ENCODE assay signal across 16 cellular contexts in genomic region chr17:80192268-80192667, GRCh38. TPM values are rescaled to one million over a fixed set of nuclear protein-coding genes. Genes with fewer than 3 reads are reported as not detected.
DNase-seq lines count a peak whose midpoint lies in the region; ATAC-seq, FAIRE-seq and TF ChIP-seq lines count a peak whose summit lies in the region.
"Had no signal": no experiment of that assay in that cellular context is flagged by ENCODE, and none has a peak within 500 bp of the region (broad histone marks: within the 10 kb centered on the region; RNA-seq: fewer than 3 reads in every experiment).

No MANE protein-coding gene starts in this region.

- peaks cover 7% of the 10 kb centered on the region for H3K4me1 Mint-ChIP-seq in mesothelial cell of epicardium
- no peaks in the 10 kb centered on the region for H3K4me1 Mint-ChIP-seq in activated naive CD4-positive, alpha-beta T cell treated with anti-CD3 and anti-CD28 coated beads, Interleukin-2, amount 10 ng/mL, durations not matched to agents 7 days and 5 days
- no peaks in the 10 kb centered on the region for H3K4me1 Mint-ChIP-seq in CD8-positive, alpha-beta T cell (ENCODE audit: low read depth)

- H3K27me3 Mint-ChIP-seq in mesothelial cell of epicardium (ENCODE audit: low read depth): no peaks in the 10 kb centered on the region
- H3K27me3 Mint-ChIP-seq in activated naive CD4-positive, alpha-beta T cell treated with anti-CD3 and anti-CD28 coated beads, Interleukin-2, amount 10 ng/mL, durations not matched to agents 7 days and 5 days: peaks cover 43% of the 10 kb centered on the region
- peaks cover 7% of the 10 kb centered on the region for H3K27me3 Mint-ChIP-seq in CD8-positive, alpha-beta T cell (ENCODE audit: low read depth)

- POLR2A ChIA-PET in CD8-positive, alpha-beta T cell (lab: Charles Lee): no interaction called here

- TF ChIP-seq EP300 in suprapubic skin (IDR thresholded peaks at IDR 0.05): no peak

- H3K4me3 ChIP-seq in adrenal gland (no peak overlapping the region), suprapubic skin (peak overlapping the region; percentile 30)
- no peak overlapping the region for H3K4me3 ChIP-seq in CD8-positive, alpha-beta T cell (ENCODE audit: low read depth, low read length)

- no peaks in the 10 kb centered on the region for H3K9me3 ChIP-seq in adrenal gland (replicated peaks in 1 of 3)
- H3K9me3 ChIP-seq in suprapubic skin: no peaks in the 10 kb centered on the region
- H3K9me3 ChIP-seq in CD8-positive, alpha-beta T cell (ENCODE audit: low read length): no peaks in the 10 kb centered on the region

- 68 to 86% (median 76%) methylated on average over 15 of the region's 15 CpGs for WGBS in adrenal gland, 4 donors
- WGBS in suprapubic skin: 13% methylated on average over 10 of the region's 15 CpGs

- peak overlapping the region in 1 of 5 donors; percentile 34 for H3K27ac ChIP-seq in adrenal gland
- peak overlapping the region; percentile 13 for H3K27ac ChIP-seq in epithelial cell of prostate
- peak overlapping the region; percentile 78 for H3K27ac ChIP-seq in suprapubic skin
- H3K27ac ChIP-seq in CD8-positive, alpha-beta T cell (ENCODE audit: low read depth, low read length): no peak overlapping the region

- no peak for ATAC-seq in CD8-positive, alpha-beta T cell
- ATAC-seq: stimulated activated naive B cell treated with anti-CD40 and anti-IgM and Interleukin-4, amounts not matched to agents 10 μg/mL and 1 μg/mL and 100 μg/mL, for 72 hours had no signal

- H3K4me1 ChIP-seq in adrenal gland (replicated peaks in 1 of 2) (peaks cover 4 to 11% of the 10 kb centered on the region in 2 donors), suprapubic skin (peaks cover 38% of the 10 kb centered on the region)
- no peaks in the 10 kb centered on the region for H3K4me1 ChIP-seq in CD8-positive, alpha-beta T cell (ENCODE audit: insufficient read depth, low read length)

- DNase-seq in adrenal gland: peak in 4 of 7 donors; percentile 20 to 75 (median 50)
- DNase-seq in epithelial cell of prostate (ENCODE audit: low read depth, low spot score): no peak
- DNase-seq in mesothelial cell of epicardium (ENCODE audit: low spot score in 2 of 2, unreplicated experiment in 2 of 2): no peak
- DNase-seq in suprapubic skin (ENCODE audit: low spot score in 2 of 2): no peak
- no peak for DNase-seq in activated naive CD4-positive, alpha-beta T cell treated with anti-CD3 and anti-CD28 coated beads, Interleukin-2, amount 50 U/mL, for 16 hours
- no peak for DNase-seq in activated naive CD4-positive, alpha-beta T cell treated with anti-CD3 and anti-CD28 coated beads, Interleukin-2, amount 10 ng/mL, durations not matched to agents 7 days and 5 days
- DNase-seq in CD8-positive, alpha-beta T cell: no peak
- no peak for DNase-seq in GM12892 (ENCODE audit: insufficient read length)
- DNase-seq: activated CD8-positive, alpha-beta memory T cell treated with anti-CD3 and anti-CD28 coated beads, Interleukin-2, amount 50 U/mL, for 48 hours; aorta; CD4-positive, alpha-beta memory T cell; nephron progenitor cell; SIG-M5; stimulated activated naive B cell treated with anti-CD40 and anti-IgM and Interleukin-4, amounts not matched to agents 10 μg/mL and 1 μg/mL and 100 μg/mL, for 72 hours had no signal

- H3K4me3 Mint-ChIP-seq in mesothelial cell of epicardium: no peak overlapping the region
- no peak overlapping the region for H3K4me3 Mint-ChIP-seq in activated naive CD4-positive, alpha-beta T cell treated with anti-CD3 and anti-CD28 coated beads, Interleukin-2, amount 10 ng/mL, durations not matched to agents 7 days and 5 days
- no peak overlapping the region for H3K4me3 Mint-ChIP-seq in CD8-positive, alpha-beta T cell
- H3K4me3 Mint-ChIP-seq: CD4-positive, alpha-beta memory T cell; nephron progenitor cell; stimulated activated naive B cell treated with anti-CD40 and anti-IgM and Interleukin-4, amounts not matched to agents 10 μg/mL and 1 μg/mL and 100 μg/mL, for 72 hours had no signal

- TF ChIP-seq CTCF in adrenal gland (IDR thresholded peaks at IDR 0.05): no peak
- no peak for TF ChIP-seq CTCF in mesothelial cell of epicardium (IDR thresholded peaks at IDR 0.05; ENCODE audit: unreplicated experiment)
- TF ChIP-seq CTCF in suprapubic skin (IDR thresholded peaks at IDR 0.05): no peak
- TF ChIP-seq CTCF in CD8-positive, alpha-beta T cell (IDR thresholded peaks at IDR 0.05): no peak

- FAIRE-seq in GM12892 (lab: Jason Lieb, UNC): no peak
- FAIRE-seq: islet of Langerhans had no signal

- H3K36me3 ChIP-seq in adrenal gland (replicated peaks in 1 of 2) (no peaks in the 10 kb centered on the region), suprapubic skin (no peaks in the 10 kb centered on the region)
- no peaks in the 10 kb centered on the region for H3K36me3 ChIP-seq in CD8-positive, alpha-beta T cell (ENCODE audit: insufficient read depth, low read length)

- no peaks in the 10 kb centered on the region for H3K27me3 ChIP-seq in adrenal gland
- H3K27me3 ChIP-seq in suprapubic skin: no peaks in the 10 kb centered on the region
- no peaks in the 10 kb centered on the region for H3K27me3 ChIP-seq in CD8-positive, alpha-beta T cell (ENCODE audit: insufficient read depth, low read length)

- TF ChIP-seq POLR2A in adrenal gland (IDR thresholded peaks at IDR 0.05): no peak
- TF ChIP-seq POLR2A in suprapubic skin (IDR thresholded peaks at IDR 0.05): no peak
- TF ChIP-seq POLR2A in GM12892 (IDR thresholded peaks at IDR 0.05; ENCODE audit: low read depth, low read length): no peak

- no peaks in the 10 kb centered on the region for H3K9me3 Mint-ChIP-seq in mesothelial cell of epicardium
- H3K9me3 Mint-ChIP-seq in activated naive CD4-positive, alpha-beta T cell treated with anti-CD3 and anti-CD28 coated beads, Interleukin-2, amount 10 ng/mL, durations not matched to agents 7 days and 5 days: no peaks in the 10 kb centered on the region
- no peaks in the 10 kb centered on the region for H3K9me3 Mint-ChIP-seq in CD8-positive, alpha-beta T cell
- H3K9me3 Mint-ChIP-seq: CD4-positive, alpha-beta memory T cell; nephron progenitor cell had no signal

- H3K36me3 Mint-ChIP-seq in mesothelial cell of epicardium: no peaks in the 10 kb centered on the region
- no peaks in the 10 kb centered on the region for H3K36me3 Mint-ChIP-seq in activated naive CD4-positive, alpha-beta T cell treated with anti-CD3 and anti-CD28 coated beads, Interleukin-2, amount 10 ng/mL, durations not matched to agents 7 days and 5 days
- H3K36me3 Mint-ChIP-seq in CD8-positive, alpha-beta T cell: no peaks in the 10 kb centered on the region
- H3K36me3 Mint-ChIP-seq: CD4-positive, alpha-beta memory T cell; stimulated activated naive B cell treated with anti-CD40 and anti-IgM and Interleukin-4, amounts not matched to agents 10 μg/mL and 1 μg/mL and 100 μg/mL, for 72 hours had no signal

- CTCF ChIA-PET in activated naive CD4-positive, alpha-beta T cell treated with anti-CD3 and anti-CD28 coated beads, Interleukin-2, amount 10 ng/mL, durations not matched to agents 7 days and 5 days (lab: Charles Lee): no interaction called here
- CTCF ChIA-PET in CD8-positive, alpha-beta T cell (lab: Charles Lee): no interaction called here

- intact Hi-C loops in adrenal gland (cut with DNase I): no loop called here
- intact Hi-C loops in CD8-positive, alpha-beta T cell (cut with DNase I, micrococcal nuclease): no loop called here

- peak overlapping the region; percentile 18 for H3K27ac Mint-ChIP-seq in mesothelial cell of epicardium
- no peak overlapping the region for H3K27ac Mint-ChIP-seq in activated naive CD4-positive, alpha-beta T cell treated with anti-CD3 and anti-CD28 coated beads, Interleukin-2, amount 10 ng/mL, durations not matched to agents 7 days and 5 days
- H3K27ac Mint-ChIP-seq in CD8-positive, alpha-beta T cell: no peak overlapping the region
- H3K27ac Mint-ChIP-seq: nephron progenitor cell; stimulated activated naive B cell treated with anti-CD40 and anti-IgM and Interleukin-4, amounts not matched to agents 10 μg/mL and 1 μg/mL and 100 μg/mL, for 72 hours had no signal

RNA-seq across cellular contexts. Expression of gene CARD14, which starts 22.4 kb away (rescaled TPM):
- total RNA-seq in adrenal gland (1 to 10 TPM in 6 of 8 donors, under 1 TPM in 2; 0.30 to 3.4 (median 1.8) TPM), mesothelial cell of epicardium (5.4 to 6.9 TPM (median 6.8 TPM) in 3 replicates), suprapubic skin (10 to 100 TPM; 32.1 to 92.5 (median 45.3) TPM)
- polyA plus RNA-seq in adrenal gland: 1 to 10 TPM in 1 of 3 donors, under 1 TPM in 2; 0.72 to 1.1 (median 0.81) TPM
- total RNA-seq in CD8-positive, alpha-beta T cell: not detected
- polyA plus RNA-seq in GM12892 (2012; ENCODE audit: missing spikeins): 0.21 TPM
- polyA plus RNA-seq: fibroblast of lung had no signal

RNA-seq across cellular contexts. Expression of gene SGSH, which starts 27.9 kb away (rescaled TPM):
- total RNA-seq in adrenal gland: 100 to 1,000 TPM in 4 of 8 donors, 10 to 100 TPM in 4; 48.0 to 194 (median 89.3) TPM
- polyA plus RNA-seq in adrenal gland: 100 to 1,000 TPM in 2 of 3 donors, 10 to 100 TPM in 1; 33.3 to 167 (median 136) TPM
- total RNA-seq in mesothelial cell of epicardium: 49.6 to 57.0 TPM (median 53.7 TPM) in 3 replicates
- 10 to 100 TPM; 27.0 to 79.3 (median 31.2) TPM for total RNA-seq in suprapubic skin
- total RNA-seq in CD8-positive, alpha-beta T cell: 10 to 100 TPM; 80.3 to 86.6 TPM
- 9.6 TPM for polyA plus RNA-seq in GM12892 (2012; ENCODE audit: missing spikeins)

RNA-seq across cellular contexts. Expression of gene SLC26A11, which starts 28.0 kb away (rescaled TPM):
- total RNA-seq in adrenal gland: 100 to 1,000 TPM in 1 of 8 donors, 10 to 100 TPM in 7; 27.0 to 101 (median 50.5) TPM
- 10 to 100 TPM; 14.0 to 78.3 (median 58.2) TPM for polyA plus RNA-seq in adrenal gland
- 32.5 to 41.2 TPM (median 36.3 TPM) in 3 replicates for total RNA-seq in mesothelial cell of epicardium
- total RNA-seq in suprapubic skin: 10 to 100 TPM; 14.1 to 38.9 (median 26.5) TPM
- 10 to 100 TPM; 44.4 to 48.7 TPM for total RNA-seq in CD8-positive, alpha-beta T cell
- polyA plus RNA-seq in GM12892 (2012; ENCODE audit: missing spikeins): 2.0 TPM

RNA-seq across cellular contexts. Expression of gene EIF4A3, which starts 45.3 kb away (rescaled TPM):
- total RNA-seq in adrenal gland (100 to 1,000 TPM in 2 of 8 donors, 10 to 100 TPM in 6; 31.0 to 161 (median 81.0) TPM), mesothelial cell of epicardium (73.3 to 82.1 TPM (median 77.2 TPM) in 3 replicates), suprapubic skin (10 to 100 TPM; 59.8 to 69.2 (median 65.7) TPM)
- 100 to 1,000 TPM in 1 of 3 donors, 10 to 100 TPM in 2; 31.2 to 146 (median 35.5) TPM for polyA plus RNA-seq in adrenal gland
- 100 to 1,000 TPM; 121 to 123 TPM for total RNA-seq in CD8-positive, alpha-beta T cell
- 114 TPM for polyA plus RNA-seq in GM12892 (2012; ENCODE audit: missing spikeins)

Comparison
In these comparisons a context has a peak if more than half of its experiments do, and no peak if none do; other contexts are left out.
1. DNase-seq: peak in adrenal gland (4 of 7); none in epithelial cell of prostate (single experiment), mesothelial cell of epicardium (0 of 2), suprapubic skin (0 of 2), activated naive CD4-positive, alpha-beta T cell treated with anti-CD3 and anti-CD28 coated beads, Interleukin-2, amount 50 U/mL, for 16 hours (single experiment), activated naive CD4-positive, alpha-beta T cell treated with anti-CD3 and anti-CD28 coated beads, Interleukin-2, amount 10 ng/mL, durations not matched to agents 7 days and 5 days (single experiment), CD8-positive, alpha-beta T cell (0 of 7) and GM12892 (single experiment).